Comparison of ENCODE assay signal across 24 cellular contexts in the genomic region with DNA sequence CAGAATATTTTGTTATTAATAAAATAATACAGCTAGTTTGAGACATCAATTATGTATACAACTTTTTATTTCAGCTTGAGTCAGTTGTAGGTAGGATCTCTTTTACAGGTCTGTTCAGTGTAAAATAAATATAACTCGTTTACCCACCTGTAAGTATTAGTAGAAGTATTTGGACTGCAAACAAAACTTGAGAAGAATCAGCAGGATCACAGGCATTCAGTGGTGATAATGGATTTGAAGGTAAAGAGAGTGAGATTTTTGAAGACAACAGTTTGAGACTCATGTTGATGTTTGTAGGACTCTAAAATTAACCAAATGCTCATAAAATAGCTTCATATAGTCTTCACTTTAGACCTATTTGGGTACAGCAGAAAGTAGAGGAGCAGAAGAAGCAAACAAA.
"Had no signal": no experiment of that assay in that cellular context is flagged by ENCODE, and none has a peak within 500 bp of the region (broad histone marks: within the 10 kb centered on the region; RNA-seq: fewer than 3 reads in every experiment).

No MANE protein-coding gene starts in this region.

- FAIRE-seq: colon, endothelial cell of umbilical vein, islet of Langerhans, keratinocyte had no signal

- H3K9me3 Mint-ChIP-seq: naive B cell had no signal

- H3K4me1 Mint-ChIP-seq: mesothelial cell of epicardium had no signal

- ATAC-seq: foreskin keratinocyte, gastrocnemius medialis, heart right ventricle, left cardiac atrium, left lung, left ventricle myocardium superior, lower lobe of right lung, mucosa of descending colon had no signal

- DNase-seq: dermis blood vessel endothelial cell; dorsolateral prefrontal cortex; effector CD4-positive, alpha-beta T cell; effector memory CD4-positive, alpha-beta T cell; foreskin keratinocyte; gastrocnemius medialis; glutamatergic neuron; head of caudate nucleus; heart right ventricle; hippocampal formation; left cardiac atrium; left lung; left ventricle myocardium superior; lower lobe of right lung; mesenchymal stem cell; mucosa of descending colon; naive B cell had no signal

- H3K27me3 Mint-ChIP-seq: naive B cell had no signal

- H3K9me3 ChIP-seq: esophagus muscularis mucosa, gastrocnemius medialis, left lung, lower lobe of right lung, mucosa of descending colon had no signal

- H3K27ac Mint-ChIP-seq: mesothelial cell of epicardium had no signal

- H3K4me1 ChIP-seq: esophagus muscularis mucosa, foreskin keratinocyte, gastrocnemius medialis, heart right ventricle, left lung, lower lobe of right lung had no signal

- H3K4me3 ChIP-seq: coronary artery, dorsolateral prefrontal cortex, esophagus muscularis mucosa, gastrocnemius medialis, heart right ventricle, left lung, lower lobe of right lung, mucosa of descending colon had no signal

- H3K27ac ChIP-seq: coronary artery, dorsolateral prefrontal cortex, esophagus muscularis mucosa, foreskin keratinocyte, gastrocnemius medialis, heart right ventricle, left lung, lower lobe of right lung had no signal

- H3K27me3 ChIP-seq: dorsolateral prefrontal cortex, esophagus muscularis mucosa, foreskin keratinocyte, gastrocnemius medialis, heart right ventricle, left lung had no signal

- H3K4me3 Mint-ChIP-seq: mesothelial cell of epicardium, naive B cell had no signal
